10 cellular contexts compared by ENCODE assay signal in the genomic region with DNA sequence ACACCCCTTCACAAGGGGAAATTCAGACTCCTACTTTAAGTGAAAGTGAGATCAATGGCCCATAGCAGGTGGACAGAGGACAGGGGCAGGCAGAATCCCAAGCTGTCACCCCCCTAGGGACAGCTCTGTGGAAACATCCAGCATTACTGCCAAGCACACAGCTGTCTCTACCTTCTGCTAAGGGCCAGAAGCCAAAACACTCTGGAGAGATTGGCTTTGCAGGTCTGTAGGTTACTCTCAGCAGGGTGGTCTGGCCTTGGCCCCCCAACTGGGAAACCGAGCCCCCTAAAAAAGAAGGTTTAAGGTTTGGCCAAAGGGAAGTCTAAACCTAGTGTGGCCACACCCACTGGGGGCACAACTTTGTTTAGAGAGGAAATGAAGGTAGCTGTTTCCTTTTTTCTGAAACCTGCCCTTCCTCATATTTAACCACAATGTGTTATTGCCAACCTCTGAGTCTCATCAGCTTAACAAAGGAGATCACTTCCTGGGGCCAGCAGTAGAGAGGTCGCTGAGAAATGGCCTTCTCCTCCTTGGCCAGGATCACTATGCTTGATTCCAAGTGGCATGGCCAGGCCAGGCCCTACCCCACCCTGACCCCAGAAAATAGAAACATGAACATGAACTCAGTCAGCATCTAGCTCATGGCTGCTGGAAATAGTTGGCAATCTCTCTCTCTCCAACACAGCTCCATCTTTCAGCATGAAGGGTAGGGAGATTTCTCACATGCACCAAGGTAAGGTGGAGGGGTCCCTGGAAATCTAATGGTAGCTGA. TPM values are rescaled to one million over a fixed set of nuclear protein-coding genes. Genes with fewer than 3 reads are reported as not detected.
A peak's percentile ranks its signal among the peaks of the same experiment; 100 is the strongest.
DNase-seq lines count a peak whose midpoint lies in the region; ATAC-seq and TF ChIP-seq lines count a peak whose summit lies in the region.
"Had no signal": no experiment of that assay in that cellular context is flagged by ENCODE, and none has a peak within 500 bp of the region (broad histone marks: within the 10 kb centered on the region; RNA-seq: fewer than 3 reads in every experiment).

No MANE protein-coding gene starts in this region.

- no peaks in the 10 kb centered on the region for H3F3A ChIP-seq in Loucy (ENCODE audit: low read depth)

- H3K79me2 ChIP-seq in Loucy (ENCODE audit: insufficient read depth, low read length): peaks cover 8% of the 10 kb centered on the region; the same call in 1 of the 2 replicates

- CTCF ChIA-PET in activated CD8-positive, alpha-beta T cell treated with anti-CD3 and anti-CD28 coated beads for 36 hours (lab: Charles Lee): interaction anchor here (0.6 to 2.5 kb wide), 9 partner anchors 9 to 306 kb away, joined by 3 to 15 read pairs (median 6); no protein-coding TSS in a partner anchor

- peaks cover 0 to 2% (median 0%) of the 10 kb centered on the region in 7 donors for H3K9me3 Mint-ChIP-seq in CD4-positive, CD25-positive, alpha-beta regulatory T cell
- no peaks in the 10 kb centered on the region for H3K9me3 Mint-ChIP-seq in activated CD8-positive, alpha-beta T cell treated with anti-CD3 and anti-CD28 coated beads for 36 hours
- H3K9me3 Mint-ChIP-seq in endodermal cell: no peaks in the 10 kb centered on the region
- H3K9me3 Mint-ChIP-seq: GM23338 had no signal

- intact Hi-C loops in activated CD8-positive, alpha-beta T cell treated with anti-CD3 and anti-CD28 coated beads for 36 hours (cut with micrococcal nuclease): no loop called here
- intact Hi-C loops in right lobe of liver (cut with DNase I) (no loop called here), esophagus muscularis mucosa (cut with DNase I) (no loop called here)

- peak overlapping the region; percentile 99 to 100 (median 99) for H3K27ac Mint-ChIP-seq in CD4-positive, CD25-positive, alpha-beta regulatory T cell
- peak overlapping the region; percentile 97 for H3K27ac Mint-ChIP-seq in activated CD8-positive, alpha-beta T cell treated with anti-CD3 and anti-CD28 coated beads for 36 hours
- H3K27ac Mint-ChIP-seq in endodermal cell: no peak overlapping the region
- H3K27ac Mint-ChIP-seq: GM23338 had no signal

- TF ChIP-seq EP300 in esophagus muscularis mucosa (IDR thresholded peaks at IDR 0.05): no peak

- peaks cover 2% of the 10 kb centered on the region for H3K36me3 ChIP-seq in CD4-positive, CD25-positive, alpha-beta regulatory T cell (ENCODE audit: control insufficient read depth, insufficient read depth, low read length)
- H3K36me3 ChIP-seq in Loucy (ENCODE audit: insufficient read depth, low read length) (no peaks in the 10 kb centered on the region), right lobe of liver (peaks cover 0 to 8% (median 2%) of the 10 kb centered on the region in 4 donors), esophagus muscularis mucosa (peaks cover 9 to 52% (median 33%) of the 10 kb centered on the region in 4 donors), endodermal cell (ENCODE audit: control insufficient read depth, insufficient read depth, low read length) (peaks cover 10% of the 10 kb centered on the region)

- H3K4me3 ChIP-seq in CD4-positive, CD25-positive, alpha-beta regulatory T cell (ENCODE audit: low read depth, low read length): peak overlapping the region; percentile 56
- peak overlapping the region; percentile 65 for H3K4me3 ChIP-seq in Loucy (ENCODE audit: low read length, poor library complexity, severe bottlenecking)
- no peak overlapping the region for H3K4me3 ChIP-seq in right lobe of liver
- no peak overlapping the region for H3K4me3 ChIP-seq in esophagus muscularis mucosa
- no peak overlapping the region for H3K4me3 ChIP-seq in endodermal cell (ENCODE audit: low read length)
- H3K4me3 ChIP-seq: GM23338 had no signal

- WGBS in right lobe of liver (ENCODE audit: insufficient coverage, low coverage, low lambda C conversion rate, missing lambda C conversion rate): 23% methylated on average over 2 of the region's 2 CpGs
- WGBS in esophagus muscularis mucosa: 55% methylated on average over 1 of the region's 2 CpGs
- 84% methylated on average over 2 of the region's 2 CpGs; no CpG with 5 or more reads in 1 of the 2 experiments for WGBS in endodermal cell (ENCODE audit: insufficient coverage in 1 of 2, insufficient read length in 1 of 2), 2 experiments

- H3K9me3 ChIP-seq in CD4-positive, CD25-positive, alpha-beta regulatory T cell (ENCODE audit: control insufficient read depth in 2 of 2, low read length in 2 of 2): no peaks in the 10 kb centered on the region
- H3K9me3 ChIP-seq in Loucy (ENCODE audit: insufficient read depth, low read depth, low read length) (no peaks in the 10 kb centered on the region), right lobe of liver (no peaks in the 10 kb centered on the region), esophagus muscularis mucosa (no peaks in the 10 kb centered on the region), endodermal cell (ENCODE audit: control insufficient read depth, low read length) (no peaks in the 10 kb centered on the region)

- peak overlapping the region; percentile 66 to 92 (median 81) for H3K4me3 Mint-ChIP-seq in CD4-positive, CD25-positive, alpha-beta regulatory T cell
- H3K4me3 Mint-ChIP-seq in activated CD8-positive, alpha-beta T cell treated with anti-CD3 and anti-CD28 coated beads for 36 hours: peak overlapping the region; percentile 37
- no peak overlapping the region for H3K4me3 Mint-ChIP-seq in endodermal cell
- H3K4me3 Mint-ChIP-seq: GM23338 had no signal

- H3K27me3 ChIP-seq in CD4-positive, CD25-positive, alpha-beta regulatory T cell (ENCODE audit: control insufficient read depth, insufficient read depth, low read length): no peaks in the 10 kb centered on the region
- H3K27me3 ChIP-seq in Loucy (ENCODE audit: insufficient read depth, low read length, poor library complexity, severe bottlenecking) (no peaks in the 10 kb centered on the region), right lobe of liver (no peaks in the 10 kb centered on the region), esophagus muscularis mucosa (no peaks in the 10 kb centered on the region), endodermal cell (ENCODE audit: control insufficient read depth, insufficient read depth, low read length, poor library complexity, severe bottlenecking) (no peaks in the 10 kb centered on the region)

- peaks cover 53% of the 10 kb centered on the region for H3K4me1 ChIP-seq in CD4-positive, CD25-positive, alpha-beta regulatory T cell (ENCODE audit: control insufficient read depth, insufficient read depth, low read length, poor library complexity, severe bottlenecking)
- H3K4me1 ChIP-seq in Loucy (ENCODE audit: insufficient read depth, low read length, poor library complexity, severe bottlenecking): peaks cover 25% of the 10 kb centered on the region
- H3K4me1 ChIP-seq in right lobe of liver: no peaks in the 10 kb centered on the region
- peaks cover 9 to 21% (median 17%) of the 10 kb centered on the region in 4 donors for H3K4me1 ChIP-seq in esophagus muscularis mucosa
- no peaks in the 10 kb centered on the region for H3K4me1 ChIP-seq in endodermal cell (ENCODE audit: control insufficient read depth, insufficient read depth, low read length)

- DNase-seq in CD4-positive, CD25-positive, alpha-beta regulatory T cell: peak; percentile 11 to 91 (median 72)
- DNase-seq in activated CD8-positive, alpha-beta T cell treated with anti-CD3 and anti-CD28 coated beads for 36 hours: peak; percentile 53
- peak in 1 of 3 donors; percentile 35 for DNase-seq in right lobe of liver
- DNase-seq in esophagus muscularis mucosa (ENCODE audit: extremely low spot score): no peak
- no peak for DNase-seq in AG20443 (ENCODE audit: low spot score)
- no peak for DNase-seq in endodermal cell
- DNase-seq: NCI-H1105 treated with DMSO at 0.1 percent for 48 hours had no signal

- H3K27ac ChIP-seq in CD4-positive, CD25-positive, alpha-beta regulatory T cell (ENCODE audit: insufficient read depth, low read length, poor library complexity, severe bottlenecking): peak overlapping the region; percentile 90
- H3K27ac ChIP-seq in right lobe of liver (no peak overlapping the region), esophagus muscularis mucosa (replicated peaks in 1 of 4) (peak overlapping the region in 1 of 4 donors; percentile 14), endodermal cell (ENCODE audit: low read depth, low read length) (no peak overlapping the region)

- TF ChIP-seq POLR2A in right lobe of liver (IDR thresholded peaks at IDR 0.05) (no peak), esophagus muscularis mucosa (IDR thresholded peaks at IDR 0.05; ENCODE audit: low read depth) (no peak)

- no peaks in the 10 kb centered on the region for H3K27me3 Mint-ChIP-seq in CD4-positive, CD25-positive, alpha-beta regulatory T cell
- H3K27me3 Mint-ChIP-seq in activated CD8-positive, alpha-beta T cell treated with anti-CD3 and anti-CD28 coated beads for 36 hours: no peaks in the 10 kb centered on the region
- H3K27me3 Mint-ChIP-seq in endodermal cell (ENCODE audit: insufficient read depth): no peaks in the 10 kb centered on the region

- ATAC-seq in CD4-positive, CD25-positive, alpha-beta regulatory T cell (ENCODE audit: low read depth in 2 of 2): peak; percentile 69 to 75
- ATAC-seq in activated CD8-positive, alpha-beta T cell treated with anti-CD3 and anti-CD28 coated beads for 36 hours: peak; percentile 62
- ATAC-seq in right lobe of liver (peak; percentile 26 to 53 (median 40)), HG02885 (IDR thresholded peaks at IDR 0.05; ENCODE audit: poor library complexity, unreplicated experiment) (no peak)
- ATAC-seq: GM23338 had no signal

- TF ChIP-seq CTCF in Loucy (conservative IDR thresholded peaks at IDR 0.05; ENCODE audit: low read length) (no peak), right lobe of liver (IDR thresholded peaks at IDR 0.05) (no peak), esophagus muscularis mucosa (IDR thresholded peaks at IDR 0.05) (no peak), endodermal cell (conservative IDR thresholded peaks at IDR 0.05) (no peak)
- TF ChIP-seq CTCF in activated CD8-positive, alpha-beta T cell treated with anti-CD3 and anti-CD28 coated beads for 36 hours (IDR thresholded peaks at IDR 0.05): no peak

- H3K4me1 Mint-ChIP-seq in CD4-positive, CD25-positive, alpha-beta regulatory T cell: peaks cover 24 to 81% (median 49%) of the 10 kb centered on the region in 4 donors
- H3K4me1 Mint-ChIP-seq in activated CD8-positive, alpha-beta T cell treated with anti-CD3 and anti-CD28 coated beads for 36 hours (ENCODE audit: low read depth): peaks cover 48% of the 10 kb centered on the region
- peaks cover 5% of the 10 kb centered on the region for H3K4me1 Mint-ChIP-seq in endodermal cell

- no peaks in the 10 kb centered on the region for H4K20me1 ChIP-seq in Loucy (ENCODE audit: insufficient read depth, low read length, poor library complexity, severe bottlenecking)

- POLR2A ChIA-PET in activated CD8-positive, alpha-beta T cell treated with anti-CD3 and anti-CD28 coated beads for 36 hours (lab: Charles Lee): interaction anchor here (0.8 to 2.0 kb wide), 11 partner anchors 9 to 56 kb away, joined by 3 to 13 read pairs (median 3); a partner anchor contains a TSS

- H3K9ac ChIP-seq in Loucy (ENCODE audit: low read depth, low read length, poor library complexity, severe bottlenecking): peak overlapping the region; percentile 63
- no peak overlapping the region for H3K9ac ChIP-seq in endodermal cell (ENCODE audit: extremely low read depth, low read length, poor library complexity, severe bottlenecking)

- H3K36me3 Mint-ChIP-seq in CD4-positive, CD25-positive, alpha-beta regulatory T cell: peaks cover 20% of the 10 kb centered on the region
- peaks cover 14% of the 10 kb centered on the region for H3K36me3 Mint-ChIP-seq in activated CD8-positive, alpha-beta T cell treated with anti-CD3 and anti-CD28 coated beads for 36 hours (ENCODE audit: low read depth)
- H3K36me3 Mint-ChIP-seq in endodermal cell (ENCODE audit: low read depth): peaks cover 9% of the 10 kb centered on the region

- H3K9me2 ChIP-seq in Loucy (replicated peaks; ENCODE audit: low read depth, low read length): no peaks in the 10 kb centered on the region

- peak overlapping the region; percentile 78 for H3K4me2 ChIP-seq in Loucy (ENCODE audit: low read depth, low read length, poor library complexity, severe bottlenecking)
- H3K4me2 ChIP-seq: GM23338 had no signal

- H2AFZ ChIP-seq in Loucy (ENCODE audit: low read length): peak overlapping the region; percentile 48
- H2AFZ ChIP-seq: GM23338 had no signal

RNA-seq across cellular contexts. Expression of a gene that starts 25.9 kb away (rescaled TPM):
- 6.9 TPM for total RNA-seq in CD4-positive, CD25-positive, alpha-beta regulatory T cell
- polyA plus RNA-seq in CD4-positive, CD25-positive, alpha-beta regulatory T cell: 1 to 10 TPM in 2 of 4 donors, under 1 TPM in 2; 0.70 to 1.8 (median 1.1) TPM
- total RNA-seq in activated CD8-positive, alpha-beta T cell treated with anti-CD3 and anti-CD28 coated beads for 36 hours: under 1 TPM; 0.20 to 0.27 TPM
- total RNA-seq in right lobe of liver (1 to 10 TPM; 1.1 to 3.4 (median 1.8) TPM), esophagus muscularis mucosa (10 to 100 TPM; 14.5 to 31.6 (median 22.2) TPM), endodermal cell (10 to 100 TPM; 19.8 to 20.3 TPM)
- 11.9 TPM for polyA plus RNA-seq in endodermal cell (2013, experiment 1 of 2)
- polyA plus RNA-seq in endodermal cell (2013, experiment 2 of 2): 12.5 TPM

RNA-seq across cellular contexts. Expression of a gene that starts 32.1 kb away (rescaled TPM):
- total RNA-seq in CD4-positive, CD25-positive, alpha-beta regulatory T cell: 55.6 TPM
- 10 to 100 TPM; 40.1 to 48.1 (median 42.4) TPM for polyA plus RNA-seq in CD4-positive, CD25-positive, alpha-beta regulatory T cell
- total RNA-seq in activated CD8-positive, alpha-beta T cell treated with anti-CD3 and anti-CD28 coated beads for 36 hours: 10 to 100 TPM; 16.3 to 17.9 TPM
- total RNA-seq in right lobe of liver (10 to 100 TPM in 3 of 6 experiments, 1 to 10 TPM in 3; 9.0 to 14.2 (median 10.2) TPM), esophagus muscularis mucosa (10 to 100 TPM; 19.9 to 35.5 (median 27.3) TPM), endodermal cell (10 to 100 TPM; 26.5 to 32.8 TPM)
- polyA plus RNA-seq in endodermal cell (2013, experiment 1 of 2): 23.7 TPM
- 23.3 TPM for polyA plus RNA-seq in endodermal cell (2013, experiment 2 of 2)

RNA-seq across cellular contexts. Expression of a gene that starts 43.9 kb away (rescaled TPM):
- 397 TPM for total RNA-seq in CD4-positive, CD25-positive, alpha-beta regulatory T cell
- 10 to 100 TPM; 35.1 to 43.0 (median 38.5) TPM for polyA plus RNA-seq in CD4-positive, CD25-positive, alpha-beta regulatory T cell
- total RNA-seq in activated CD8-positive, alpha-beta T cell treated with anti-CD3 and anti-CD28 coated beads for 36 hours: 100 to 1,000 TPM; 110 to 118 TPM
- total RNA-seq in right lobe of liver: 10 to 100 TPM; 15.7 to 34.7 (median 23.6) TPM
- 10 to 100 TPM; 34.0 to 54.1 (median 38.9) TPM for total RNA-seq in esophagus muscularis mucosa
- 10 to 100 TPM; 61.4 to 62.7 TPM for total RNA-seq in endodermal cell
- polyA plus RNA-seq in endodermal cell (2013, experiment 1 of 2): 49.1 TPM
- 45.9 TPM for polyA plus RNA-seq in endodermal cell (2013, experiment 2 of 2)

Comparison
In these comparisons a context has a peak if more than half of its experiments do, and no peak if none do; other contexts are left out.
1. DNase-seq: peak in CD4-positive, CD25-positive, alpha-beta regulatory T cell (3 of 3) and activated CD8-positive, alpha-beta T cell treated with anti-CD3 and anti-CD28 coated beads for 36 hours (single experiment); none in esophagus muscularis mucosa (single experiment), AG20443 (single experiment) and endodermal cell (single experiment).
2. H3K4me3 ChIP-seq: peak in CD4-positive, CD25-positive, alpha-beta regulatory T cell (single experiment) and Loucy (single experiment); none in right lobe of liver (0 of 3), esophagus muscularis mucosa (0 of 4) and endodermal cell (single experiment).